1 cellular context compared by ENCODE assay signal in the genomic region with DNA sequence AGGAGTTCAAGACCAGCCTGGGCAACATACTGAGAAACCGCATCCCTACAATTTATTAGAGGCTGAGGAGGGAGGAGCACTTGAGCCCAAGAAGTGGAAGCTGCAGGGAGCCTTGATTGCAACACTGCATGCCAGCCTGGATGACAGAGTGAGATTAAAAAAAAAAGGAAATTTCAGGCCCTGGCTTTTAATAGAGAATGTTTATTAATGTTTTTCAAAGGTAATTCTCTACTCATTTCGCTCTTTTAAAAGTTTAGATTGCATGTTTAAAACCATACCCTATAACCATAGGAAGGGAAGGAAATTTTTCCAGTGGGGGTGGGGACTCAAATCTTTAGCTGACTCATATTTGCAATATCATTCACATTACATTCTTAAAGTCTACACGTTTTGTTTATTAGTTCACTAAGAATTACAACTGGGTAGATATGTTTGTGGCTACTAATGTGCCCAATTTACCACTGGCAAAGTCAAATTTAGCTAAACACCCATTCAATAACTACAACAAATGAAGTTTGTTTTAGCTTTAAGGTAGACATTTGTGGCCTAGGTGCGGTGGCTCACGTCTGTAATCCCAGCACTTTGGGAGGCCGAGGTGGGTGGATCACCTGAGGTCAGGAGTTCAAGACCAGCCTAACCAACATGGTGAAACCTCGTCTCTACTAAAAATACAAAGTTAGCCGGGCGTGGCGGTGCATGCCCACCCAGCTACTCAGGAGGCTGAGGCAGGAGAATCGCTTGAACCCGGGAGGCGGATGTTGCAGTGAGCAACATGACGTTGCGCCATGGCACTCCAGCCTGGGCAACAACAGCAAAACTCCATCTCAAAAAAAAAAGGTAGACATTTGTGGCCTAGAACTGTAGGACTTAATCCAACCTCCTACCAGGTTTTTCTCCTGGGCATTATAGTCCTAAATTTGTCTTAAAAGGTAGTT.
A peak's percentile ranks its signal among the peaks of the same experiment; 100 is the strongest.
TF ChIP-seq lines count a peak whose summit lies in the region.

No MANE protein-coding gene starts in this region.

TF ChIP-seq in HEK293, 187 proteins besides CTCF, POLR2A, EP300 and RAD21 (continued from another document):
- TF ChIP-seq, protein P1, sequence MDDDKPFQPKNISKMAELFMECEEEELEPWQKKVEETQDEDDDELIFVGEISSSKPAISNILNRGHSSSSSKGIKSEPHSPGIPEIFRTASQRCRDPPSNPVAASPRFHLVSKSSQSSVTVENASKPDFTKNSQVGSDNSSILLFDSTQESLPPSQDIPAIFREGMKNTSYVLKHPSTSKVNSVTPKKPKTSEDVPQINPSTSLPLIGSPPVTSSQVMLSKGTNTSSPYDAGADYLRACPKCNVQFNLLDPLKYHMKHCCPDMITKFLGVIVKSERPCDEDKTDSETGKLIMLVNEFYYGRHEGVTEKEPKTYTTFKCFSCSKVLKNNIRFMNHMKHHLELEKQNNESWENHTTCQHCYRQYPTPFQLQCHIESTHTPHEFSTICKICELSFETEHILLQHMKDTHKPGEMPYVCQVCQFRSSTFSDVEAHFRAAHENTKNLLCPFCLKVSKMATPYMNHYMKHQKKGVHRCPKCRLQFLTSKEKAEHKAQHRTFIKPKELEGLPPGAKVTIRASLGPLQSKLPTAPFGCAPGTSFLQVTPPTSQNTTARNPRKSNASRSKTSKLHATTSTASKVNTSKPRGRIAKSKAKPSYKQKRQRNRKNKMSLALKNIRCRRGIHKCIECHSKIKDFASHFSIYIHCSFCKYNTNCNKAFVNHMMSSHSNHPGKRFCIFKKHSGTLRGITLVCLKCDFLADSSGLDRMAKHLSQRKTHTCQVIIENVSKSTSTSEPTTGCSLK (tag by site-specific recombination; IDR thresholded peaks at IDR 0.05) = no peak
- TF ChIP-seq ZBTB48 (tag by site-specific recombination; IDR thresholded peaks at IDR 0.05) = 0 out of 2 replicates have a peak, but pooled peaks have one; percentile 20
- no peak for TF ChIP-seq ZNF214 (tag by site-specific recombination; IDR thresholded peaks at IDR 0.05; ENCODE audit: borderline replicate concordance)
- TF ChIP-seq ZFP69B (tag by site-specific recombination; IDR thresholded peaks at IDR 0.05) = peak; percentile 29; the same call in 1 of the 2 replicates
- peak; percentile 57; the same call in 1 of the 2 replicates for TF ChIP-seq ZBTB17 (tag by site-specific recombination; IDR thresholded peaks at IDR 0.05)
- TF ChIP-seq GLI4 (tag by site-specific recombination; IDR thresholded peaks at IDR 0.05) = no peak
- TF ChIP-seq ZNF335 (tag by site-specific recombination; conservative IDR thresholded peaks at IDR 0.05) = no peak
- peak; percentile 59 for TF ChIP-seq OSR2 (tag by site-specific recombination; IDR thresholded peaks at IDR 0.05)
- TF ChIP-seq GLIS1 (tag by site-specific recombination; IDR thresholded peaks at IDR 0.05) = peak; percentile 33; the same call in 1 of the 2 replicates
- TF ChIP-seq, protein P2, sequence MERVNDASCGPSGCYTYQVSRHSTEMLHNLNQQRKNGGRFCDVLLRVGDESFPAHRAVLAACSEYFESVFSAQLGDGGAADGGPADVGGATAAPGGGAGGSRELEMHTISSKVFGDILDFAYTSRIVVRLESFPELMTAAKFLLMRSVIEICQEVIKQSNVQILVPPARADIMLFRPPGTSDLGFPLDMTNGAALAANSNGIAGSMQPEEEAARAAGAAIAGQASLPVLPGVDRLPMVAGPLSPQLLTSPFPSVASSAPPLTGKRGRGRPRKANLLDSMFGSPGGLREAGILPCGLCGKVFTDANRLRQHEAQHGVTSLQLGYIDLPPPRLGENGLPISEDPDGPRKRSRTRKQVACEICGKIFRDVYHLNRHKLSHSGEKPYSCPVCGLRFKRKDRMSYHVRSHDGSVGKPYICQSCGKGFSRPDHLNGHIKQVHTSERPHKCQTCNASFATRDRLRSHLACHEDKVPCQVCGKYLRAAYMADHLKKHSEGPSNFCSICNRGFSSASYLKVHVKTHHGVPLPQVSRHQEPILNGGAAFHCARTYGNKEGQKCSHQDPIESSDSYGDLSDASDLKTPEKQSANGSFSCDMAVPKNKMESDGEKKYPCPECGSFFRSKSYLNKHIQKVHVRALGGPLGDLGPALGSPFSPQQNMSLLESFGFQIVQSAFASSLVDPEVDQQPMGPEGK (tag by site-specific recombination; IDR thresholded peaks at IDR 0.05) = peak; percentile 25
- TF ChIP-seq ZNF18 (tag by site-specific recombination; IDR thresholded peaks at IDR 0.05) = no peak
- no peak for TF ChIP-seq ZNF791 (tag by site-specific recombination; IDR thresholded peaks at IDR 0.05)
- TF ChIP-seq IKZF3 (tag by site-specific recombination; IDR thresholded peaks at IDR 0.05) = peak; percentile 32; the same call in 1 of the 2 replicates
- peak; percentile 89 for TF ChIP-seq MZF1 (tag by site-specific recombination; IDR thresholded peaks at IDR 0.05; ENCODE audit: borderline replicate concordance)
- no peak for TF ChIP-seq ZNF677 (tag by site-specific recombination; IDR thresholded peaks at IDR 0.05)
- TF ChIP-seq ZNF132 (tag by site-specific recombination; IDR thresholded peaks at IDR 0.05; ENCODE audit: borderline replicate concordance) = no peak
